In the genomic region with DNA sequence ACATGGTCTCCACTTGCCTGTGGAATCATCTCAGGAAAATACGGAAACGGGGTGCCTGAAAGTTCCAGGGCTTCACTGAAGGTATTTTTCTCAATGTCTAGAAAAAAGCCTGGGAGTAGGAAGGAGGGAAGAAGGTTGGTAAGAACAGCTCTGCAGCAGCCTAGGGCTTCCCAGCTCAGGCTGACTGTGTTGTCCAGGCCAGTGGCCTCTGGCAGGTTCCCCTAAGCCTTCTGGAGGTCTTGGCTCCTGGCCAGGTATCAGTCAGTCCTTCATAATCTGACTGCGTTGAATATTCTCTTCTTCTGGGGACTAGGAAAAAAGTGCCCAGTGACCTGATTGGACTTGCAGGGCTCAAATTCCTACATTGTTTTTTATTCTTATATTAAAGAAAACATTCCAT, we compare ENCODE assay signal across 23 cellular contexts. TPM values are rescaled to one million over a fixed set of nuclear protein-coding genes. Genes with fewer than 3 reads are reported as not detected.
A peak's percentile ranks its signal among the peaks of the same experiment; 100 is the strongest.
DNase-seq lines count a peak whose midpoint lies in the region; TF ChIP-seq lines count a peak whose summit lies in the region.
"Had no signal": no experiment of that assay in that cellular context is flagged by ENCODE, and none has a peak within 500 bp of the region (broad histone marks: within the 10 kb centered on the region; RNA-seq: fewer than 3 reads in every experiment).

No MANE protein-coding gene starts in this region.

- no peak for TF ChIP-seq EP300 in ovary (IDR thresholded peaks at IDR 0.05)

- H3K36me3 ChIP-seq in ovary = no peaks in the 10 kb centered on the region
- H3K36me3 ChIP-seq in mesendoderm (ENCODE audit: control insufficient read depth, insufficient read depth, low read length) = no peaks in the 10 kb centered on the region

- intact Hi-C loops in ovary (cut with DNase I) = loop anchor here in 3 of 4 donors (5.0 to 10.0 kb wide), 3 partner anchors 361 to 471 kb away; no protein-coding TSS in a partner anchor

- H2BK5ac ChIP-seq in mesendoderm (ENCODE audit: low read length) = no peak overlapping the region

- 66 to 76% (median 67%) methylated on average over 3 of the region's 3 CpGs for WGBS in ovary, 3 donors
- WGBS in mesendoderm (ENCODE audit: extremely low coverage, insufficient coverage, low lambda C conversion rate) = no CpG with 5 or more reads among the region's 3 CpGs

- no peak overlapping the region for H3K9ac ChIP-seq in mesendoderm (ENCODE audit: low read length)

- no peak overlapping the region for H4K8ac ChIP-seq in mesendoderm (ENCODE audit: low read depth, low read length)

- no peak overlapping the region for H3K18ac ChIP-seq in mesendoderm (ENCODE audit: low read length)

- H2AK5ac ChIP-seq in mesendoderm (ENCODE audit: low read length) = no peak overlapping the region

- H2BK15ac ChIP-seq in mesendoderm (replicated peaks; ENCODE audit: low read depth) = no peak overlapping the region

- H3K27ac ChIP-seq in ovary = no peak overlapping the region
- no peak overlapping the region for H3K27ac ChIP-seq in mesendoderm (ENCODE audit: low read depth, low read length)
- H3K27ac ChIP-seq: HL-60 had no signal

- no peak overlapping the region for H3K4me2 ChIP-seq in mesendoderm (ENCODE audit: low read length)

- no peak for TF ChIP-seq POLR2A in ovary (IDR thresholded peaks at IDR 0.05)

- no peak overlapping the region for H3K56ac ChIP-seq in mesendoderm (ENCODE audit: low read length)

- peaks cover 6% of the 10 kb centered on the region for H3K4me1 ChIP-seq in ovary (ENCODE audit: insufficient read depth)
- no peaks in the 10 kb centered on the region for H3K4me1 ChIP-seq in mesendoderm (ENCODE audit: control insufficient read depth, low read depth, low read length)

- no peaks in the 10 kb centered on the region for H3K79me1 ChIP-seq in mesendoderm (ENCODE audit: low read length)

- no peak overlapping the region for H3K4ac ChIP-seq in mesendoderm (ENCODE audit: low read depth, low read length)

- H2BK120ac ChIP-seq in mesendoderm (ENCODE audit: low read depth, low read length) = no peak overlapping the region

- TF ChIP-seq CTCF in cardiac fibroblast (IDR thresholded peaks at IDR 0.05; ENCODE audit: low read depth, low read length) (no peak), ovary (IDR thresholded peaks at IDR 0.05) (no peak)

- H3K4me3 ChIP-seq in cardiac fibroblast (replicated peaks in 1 of 2; ENCODE audit: low read depth in 2 of 2, low read length in 2 of 2) (no peak overlapping the region), ovary (no peak overlapping the region), mesendoderm (ENCODE audit: low read length) (no peak overlapping the region)

- H3K27me3 ChIP-seq in ovary = no peaks in the 10 kb centered on the region
- no peaks in the 10 kb centered on the region for H3K27me3 ChIP-seq in mesendoderm (ENCODE audit: insufficient read depth, low read length, poor library complexity)

- DNase-seq in NCI-H1092 (lab: John Stamatoyannopoulos, UW) = peak; percentile 6
- DNase-seq in NCI-H1092 treated with DMSO at 0.1 percent for 48 hours (lab: John Stamatoyannopoulos, UW) = no peak
- DNase-seq in DMS 273 treated with DMSO at 0.1 percent for 48 hours (lab: John Stamatoyannopoulos, UW) = peak; percentile 18
- peak; percentile 23 to 29 for DNase-seq in cardiac fibroblast (ENCODE audit: low read depth in 2 of 2)
- DNase-seq in ovary = peak; percentile 29 to 47 (median 32)
- DNase-seq in EL = no peak
- no peak for DNase-seq in HuH-7.5 (ENCODE audit: low spot score)
- DNase-seq in mesendoderm = no peak
- DNase-seq: 8988T; activated CD4-positive, alpha-beta T cell treated with anti-CD3 and anti-CD28 coated beads for 48 hours; activated naive CD4-positive, alpha-beta T cell treated with anti-CD3 and anti-CD28 coated beads, Interleukin-2, amount 50 U/mL, for 16 hours; AML-193; effector CD4-positive, alpha-beta T cell; foreskin melanocyte; kidney; NCI-H1436; NK-92 treated with Interleukin-12 subunit alpha and Interleukin-12 subunit beta, amount 100 ng/mL, for 24 hours; stimulated activated CD4-positive, alpha-beta T cell treated with anti-CD3 and anti-CD28 coated beads, Interleukin-12 subunit alpha, Interleukin-12 subunit beta, amount 100 ng/mL, for 4 hours; stimulated activated CD4-positive, alpha-beta T cell treated with anti-CD3 and anti-CD28 coated beads, Interleukin-4, amount 100 ng/mL, for 4 hours; stimulated activated naive CD8-positive, alpha-beta T cell treated with anti-CD3 and anti-CD28 coated beads, Interleukin-15, Interleukin-2, amounts not matched to agents 100 U/mL and 50 U/mL, for 24 hours; T-helper 2 cell; trophoblast cell had no signal

- no peak overlapping the region for H3K23ac ChIP-seq in mesendoderm (ENCODE audit: low read length)

- no peak overlapping the region for H4K5ac ChIP-seq in mesendoderm (ENCODE audit: low read length)

- no peaks in the 10 kb centered on the region for H3K79me2 ChIP-seq in mesendoderm (ENCODE audit: control insufficient read depth, insufficient read depth, low read length)

- no peaks in the 10 kb centered on the region for H3K9me3 ChIP-seq in ovary

RNA-seq across cellular contexts. Expression of a gene that starts 38.6 kb away (rescaled TPM):
- 100 to 1,000 TPM in 5 of 7 donors, 10 to 100 TPM in 2; 53.4 to 303 (median 160) TPM for total RNA-seq in ovary
- 100 to 1,000 TPM in 1 of 2 donors, 10 to 100 TPM in 1; 90.2 to 178 TPM for polyA plus RNA-seq in ovary
- polyA plus RNA-seq in mesendoderm (2013, experiment 1 of 2) = 184 TPM
- polyA plus RNA-seq in mesendoderm (2013, experiment 2 of 2) = 182 TPM

Comparison
In these comparisons a context has a peak if more than half of its experiments do, and no peak if none do; other contexts are left out.
1. DNase-seq: peak in NCI-H1092 (single experiment), DMS 273 treated with DMSO at 0.1 percent for 48 hours (single experiment), cardiac fibroblast (2 of 2) and ovary (5 of 5); none in NCI-H1092 treated with DMSO at 0.1 percent for 48 hours (single experiment), EL (single experiment), HuH-7.5 (single experiment) and mesendoderm (single experiment).